In the genomic region with DNA sequence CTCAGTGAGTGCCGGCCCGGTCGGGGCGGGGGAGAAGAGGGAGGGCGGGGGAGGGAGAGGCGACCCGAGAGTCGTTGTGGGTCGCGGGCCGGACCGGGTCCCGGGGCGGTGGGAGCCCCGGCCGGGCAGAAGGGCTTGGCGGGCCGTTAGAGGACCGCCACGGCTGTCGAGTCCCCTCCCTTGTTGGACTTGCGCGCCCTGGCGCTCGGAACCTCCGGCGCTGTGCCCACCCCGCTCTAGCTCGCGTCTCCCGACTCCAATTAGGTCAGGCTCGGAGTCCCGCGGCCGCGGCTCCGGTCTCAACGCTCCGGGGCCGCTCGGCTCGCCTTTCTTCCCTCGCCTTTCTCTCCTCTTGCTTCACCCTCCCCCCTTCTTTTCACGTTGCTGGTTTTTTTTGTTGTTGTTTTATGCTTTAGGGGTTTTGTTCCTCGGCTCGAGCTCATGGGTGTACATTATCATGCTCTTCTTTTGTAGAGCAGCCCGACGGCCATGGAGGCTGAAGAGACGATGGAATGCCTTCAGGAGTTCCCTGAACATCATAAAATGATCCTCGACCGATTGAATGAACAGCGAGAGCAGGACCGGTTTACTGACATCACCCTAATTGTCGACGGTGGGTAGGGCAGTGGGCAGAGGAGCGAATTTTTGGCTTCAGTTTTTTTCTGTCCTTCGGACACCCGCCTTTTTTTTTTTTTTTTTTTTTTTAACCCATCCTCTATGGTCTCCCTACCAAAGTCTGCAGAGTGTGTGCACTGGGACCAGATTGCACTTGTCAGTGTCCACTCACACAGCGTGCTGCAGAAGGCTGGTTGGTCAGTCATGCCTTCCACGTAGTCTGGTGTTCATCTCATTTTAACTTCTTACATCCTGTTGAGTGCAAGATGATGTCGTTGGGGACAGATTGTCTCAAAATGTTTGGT, we compare ENCODE assay signal across 8 cellular contexts. TPM values are rescaled to one million over a fixed set of nuclear protein-coding genes. Genes with fewer than 3 reads are reported as not detected.
A peak's percentile ranks its signal among the peaks of the same experiment; 100 is the strongest.
DNase-seq lines count a peak whose midpoint lies in the region; ATAC-seq, FAIRE-seq and TF ChIP-seq lines count a peak whose summit lies in the region.

No MANE protein-coding gene starts in this region.

- TF ChIP-seq CTCF in BJ (IDR thresholded peaks at IDR 0.05; ENCODE audit: insufficient read depth, low read depth, low read length) (no peak), pancreas (IDR thresholded peaks at IDR 0.05) (no peak)

- H3K27me3 ChIP-seq in BJ (ENCODE audit: control insufficient read depth, insufficient read depth, low read length) (no peaks in the 10 kb centered on the region), pancreas (no peaks in the 10 kb centered on the region)

- H3K27me3 Mint-ChIP-seq in activated CD8-positive, alpha-beta T cell treated with anti-CD3 and anti-CD28 coated beads, Interleukin-2, amount 10 ng/mL, durations not matched to agents 7 days and 5 days (ENCODE audit: low read depth) = no peaks in the 10 kb centered on the region

- peak overlapping the region; percentile 81 for H3K4me3 ChIP-seq in BJ (ENCODE audit: low read depth, low read length)
- H3K4me3 ChIP-seq in pancreas = peak overlapping the region; percentile 86 to 96 (median 88)

- no peaks in the 10 kb centered on the region for H3K9me3 ChIP-seq in pancreas

- peaks cover 43% of the 10 kb centered on the region for H3K36me3 Mint-ChIP-seq in activated CD8-positive, alpha-beta T cell treated with anti-CD3 and anti-CD28 coated beads, Interleukin-2, amount 10 ng/mL, durations not matched to agents 7 days and 5 days (ENCODE audit: low read depth)

- peak overlapping the region; percentile 95 to 98 (median 96) for H3K27ac ChIP-seq in pancreas

- WGBS in pancreas, 2 donors = 1% methylated on average over 39 to 61 of the region's 61 CpGs

- H3K9me3 Mint-ChIP-seq in activated CD8-positive, alpha-beta T cell treated with anti-CD3 and anti-CD28 coated beads, Interleukin-2, amount 10 ng/mL, durations not matched to agents 7 days and 5 days (ENCODE audit: insufficient read depth) = no peaks in the 10 kb centered on the region

- peaks cover 46% of the 10 kb centered on the region for H3K4me1 Mint-ChIP-seq in activated CD8-positive, alpha-beta T cell treated with anti-CD3 and anti-CD28 coated beads, Interleukin-2, amount 10 ng/mL, durations not matched to agents 7 days and 5 days (ENCODE audit: low read depth)

- peaks cover 8 to 22% (median 18%) of the 10 kb centered on the region in 3 donors for H3K4me1 ChIP-seq in pancreas

- no peak for DNase-seq in BJ (ENCODE audit: low read depth)
- DNase-seq in NCI-H1105 (lab: John Stamatoyannopoulos, UW) = peak; percentile 61
- DNase-seq in activated CD8-positive, alpha-beta T cell treated with anti-CD3 and anti-CD28 coated beads, Interleukin-2, amount 10 ng/mL, durations not matched to agents 7 days and 5 days = peak; percentile 35
- peak; percentile 44 for DNase-seq in globus pallidus (ENCODE audit: low spot score)
- DNase-seq in pancreas = peak in 2 of 6 donors; percentile 17 to 19
- DNase-seq in DMS153 (lab: John Stamatoyannopoulos, UW) = no peak

- peak overlapping the region; percentile 94 for H3K27ac Mint-ChIP-seq in activated CD8-positive, alpha-beta T cell treated with anti-CD3 and anti-CD28 coated beads, Interleukin-2, amount 10 ng/mL, durations not matched to agents 7 days and 5 days

- intact Hi-C loops in pancreas (cut with DNase I) = no loop called here

- FAIRE-seq in pancreas (lab: Jason Lieb, UNC) = no peak

- H3K36me3 ChIP-seq in BJ (ENCODE audit: control insufficient read depth, insufficient read depth, low read length) (no peaks in the 10 kb centered on the region), pancreas (no peaks in the 10 kb centered on the region)

- CTCF ChIA-PET in BJ (lab: Yijun Ruan, JAX) = interaction anchor here (1.0 to 4.9 kb wide), 7 partner anchors 11 to 268 kb away, joined by 3 to 22 read pairs (median 5); no protein-coding TSS in a partner anchor
- CTCF ChIA-PET in activated CD8-positive, alpha-beta T cell treated with anti-CD3 and anti-CD28 coated beads, Interleukin-2, amount 10 ng/mL, durations not matched to agents 7 days and 5 days (lab: Charles Lee) = interaction anchor here (0.6 to 7.1 kb wide), 21 partner anchors 10 to 363 kb away, joined by 3 to 183 read pairs (median 9); a partner anchor contains a TSS

- peak overlapping the region; percentile 85 for H3K4me3 Mint-ChIP-seq in activated CD8-positive, alpha-beta T cell treated with anti-CD3 and anti-CD28 coated beads, Interleukin-2, amount 10 ng/mL, durations not matched to agents 7 days and 5 days

- ATAC-seq in GM18499 (IDR thresholded peaks at IDR 0.05; ENCODE audit: insufficient read depth, unreplicated experiment) (peak; percentile 18), HG02840 (IDR thresholded peaks at IDR 0.05; ENCODE audit: low FRiP score, unreplicated experiment) (peak; percentile 39), pancreas (peak; percentile 38 to 70 (median 60))
- ATAC-seq in activated CD8-positive, alpha-beta T cell treated with anti-CD3 and anti-CD28 coated beads, Interleukin-2, amount 10 ng/mL, durations not matched to agents 7 days and 5 days = peak; percentile 63

- POLR2A ChIA-PET in BJ (lab: Charles Lee) = interaction anchor here (0.6 to 1.0 kb wide), 4 partner anchors 43 to 191 kb away, joined by 3 to 17 read pairs (median 8); a partner anchor contains a TSS
- POLR2A ChIA-PET in activated CD8-positive, alpha-beta T cell treated with anti-CD3 and anti-CD28 coated beads, Interleukin-2, amount 10 ng/mL, durations not matched to agents 7 days and 5 days (lab: Charles Lee) = interaction anchor here (0.6 to 3.7 kb wide), 39 partner anchors 11 to 1251 kb away, joined by 3 to 43 read pairs (median 5); a partner anchor contains a TSS

RNA-seq across cellular contexts. Expression of a gene that starts 1.1 kb away (rescaled TPM):
- 23.3 and 33.3 TPM in 2 replicates for polyA plus RNA-seq in BJ (2011; rRNA removed)
- polyA minus RNA-seq in BJ (2011; rRNA and poly(A)+ RNA removed) = 20.8 and 22.1 TPM in 2 replicates
- 10 to 100 TPM; 45.8 to 52.8 TPM for total RNA-seq in activated CD8-positive, alpha-beta T cell treated with anti-CD3 and anti-CD28 coated beads, Interleukin-2, amount 10 ng/mL, durations not matched to agents 7 days and 5 days
- total RNA-seq in pancreas = 10 to 100 TPM in 5 of 6 donors, 1 to 10 TPM in 1; 9.7 to 16.0 (median 12.3) TPM
- 10 to 100 TPM; 17.9 to 20.5 TPM for polyA plus RNA-seq in pancreas

Comparison
In these comparisons a context has a peak if more than half of its experiments do, and no peak if none do; other contexts are left out.
1. DNase-seq: peak in NCI-H1105 (single experiment), activated CD8-positive, alpha-beta T cell treated with anti-CD3 and anti-CD28 coated beads, Interleukin-2, amount 10 ng/mL, durations not matched to agents 7 days and 5 days (single experiment) and globus pallidus (single experiment); none in BJ (single experiment) and DMS153 (single experiment).
2. Peak in every context shown above with its lines, with median percentiles within 50 percentile points of each other: ATAC-seq.